In genomic region chr15:62822228-62822627, GRCh38 we compare ENCODE assay signal across 21 cellular contexts.
DNase-seq lines count a peak whose midpoint lies in the region; ATAC-seq, FAIRE-seq and TF ChIP-seq lines count a peak whose summit lies in the region.
"Had no signal": no experiment of that assay in that cellular context is flagged by ENCODE, and none has a peak within 500 bp of the region (broad histone marks: within the 10 kb centered on the region; RNA-seq: fewer than 3 reads in every experiment).

No MANE protein-coding gene starts in this region.

- no peak for TF ChIP-seq POLR2A in A549 (IDR thresholded peaks at IDR 0.05; ENCODE audit: low read length)

- CTCF ChIA-PET in A549 (lab: Yijun Ruan, JAX), result interaction anchor here (1.0 to 1.5 kb wide), 3 partner anchors 12 to 90 kb away, joined by 3 to 7 read pairs (median 3); no protein-coding TSS in a partner anchor

- H3K27me3 Mint-ChIP-seq in nephron (ENCODE audit: low read depth) (no peaks in the 10 kb centered on the region), immature natural killer cell (ENCODE audit: low read depth in 3 of 3) (peaks cover 0 to 3% (median 2%) of the 10 kb centered on the region in 3 donors)

- H3K4me1 Mint-ChIP-seq in nephron (peaks cover 39% of the 10 kb centered on the region), immature natural killer cell (no peaks in the 10 kb centered on the region)

- no peaks in the 10 kb centered on the region for H3K27me3 ChIP-seq in duodenal mucosa (ENCODE audit: control insufficient read depth in 1 of 2, insufficient read depth in 2 of 2, low read length in 2 of 2)
- no peaks in the 10 kb centered on the region for H3K27me3 ChIP-seq in liver (ENCODE audit: control insufficient read depth in 4 of 4, insufficient read depth in 4 of 4, low read length in 3 of 4)
- H3K27me3 ChIP-seq: BE2C, SJCRH30 had no signal

- no peak for FAIRE-seq in A549 (lab: Jason Lieb, UNC)
- FAIRE-seq: GM12891 had no signal

- no peak for TF ChIP-seq EP300 in A549 (IDR thresholded peaks at IDR 0.05)

- in situ Hi-C loops in GM13977 (cut with MboI; ENCODE audit: low pct_unique_long_range_greater_than_20kb, low sequenced_read_pairs, unreplicated experiment), result no loop called here

- H3K27ac ChIP-seq in A549 (peak overlapping the region; percentile 72 to 81), duodenal mucosa (ENCODE audit: low read depth, low read length) (peak overlapping the region; percentile 88), liver (ENCODE audit: low read depth in 1 of 2, low read length in 2 of 2) (peak overlapping the region; percentile 86 to 95)
- H3K27ac ChIP-seq: 22Rv1, KMS-11, PC-9, SJCRH30 had no signal

- H3K27ac Mint-ChIP-seq in nephron (peak overlapping the region; percentile 98 to 99 (median 99)), immature natural killer cell (no peak overlapping the region)
- H3K27ac Mint-ChIP-seq: CD4-positive, alpha-beta T cell had no signal

- H3K36me3 ChIP-seq in duodenal mucosa (ENCODE audit: control insufficient read depth in 1 of 2, insufficient read depth in 2 of 2, low read length in 2 of 2) (peaks cover 0 to 11% of the 10 kb centered on the region in 2 donors), liver (ENCODE audit: control insufficient read depth in 4 of 4, insufficient read depth in 3 of 4, low read depth in 1 of 4, low read length in 3 of 4) (no peaks in the 10 kb centered on the region)
- H3K36me3 ChIP-seq: SJCRH30 had no signal

- POLR2A ChIA-PET in A549 (lab: Yijun Ruan, JAX), result no interaction called here

- peak overlapping the region; percentile 54 for H3K4me2 ChIP-seq in A549
- H3K4me2 ChIP-seq: KMS-11, PC-9 had no signal

- DNase-seq in A549 (ENCODE audit: low read depth in 1 of 2, low spot score in 1 of 2) (no peak), NCI-H1105 (lab: John Stamatoyannopoulos, UW) (no peak), immature natural killer cell (no peak), NOMO-1 treated with dmso at 0.1 percent for 144 hours (lab: John Stamatoyannopoulos, UW; ENCODE audit: unreplicated experiment) (no peak), GM13977 (ENCODE audit: low spot score) (no peak)
- DNase-seq: BE2C; CD4-positive, alpha-beta T cell; DMS53; MV-4-11; NCI-H1436; NCI-H1930; NCI-H345; NCI-H526; PC-9; SJCRH30 had no signal

- H3K4me3 ChIP-seq in A549 (no peak overlapping the region), duodenal mucosa (ENCODE audit: low read depth in 1 of 2, low read length in 2 of 2) (peak overlapping the region in 1 of 2 donors; percentile 26), liver (ENCODE audit: low read depth in 1 of 3, low read length in 3 of 3) (no peak overlapping the region)
- H3K4me3 ChIP-seq: PC-9, SJCRH30 had no signal

- H3K4me3 Mint-ChIP-seq in nephron, result no peak overlapping the region
- H3K4me3 Mint-ChIP-seq in immature natural killer cell, result no peak overlapping the region
- H3K4me3 Mint-ChIP-seq: CD4-positive, alpha-beta T cell had no signal

- H3K36me3 Mint-ChIP-seq in nephron (ENCODE audit: low read depth) (peaks cover 15% of the 10 kb centered on the region), immature natural killer cell (no peaks in the 10 kb centered on the region)

- no peak for TF ChIP-seq RAD21 in A549 (conservative IDR thresholded peaks at IDR 0.05 in 1 of 2, IDR thresholded peaks at IDR 0.05 in 1 of 2)
- no peak for TF ChIP-seq RAD21 in liver (IDR thresholded peaks at IDR 0.05)

- TF ChIP-seq CTCF in A549 (IDR thresholded peaks at IDR 0.05) (no peak), liver (IDR thresholded peaks at IDR 0.05; ENCODE audit: low read depth, low read length, missing input control) (no peak), nephron (IDR thresholded peaks at IDR 0.05; ENCODE audit: unreplicated experiment in 3 of 3) (no peak), GM13977 (IDR thresholded peaks at IDR 0.05; ENCODE audit: extremely low read depth, insufficient read depth, missing control alignments) (no peak)

- ATAC-seq in A549, result no peak

- H3K9me3 Mint-ChIP-seq in nephron, result no peaks in the 10 kb centered on the region
- no peaks in the 10 kb centered on the region for H3K9me3 Mint-ChIP-seq in immature natural killer cell
- H3K9me3 Mint-ChIP-seq: CD4-positive, alpha-beta T cell had no signal

- WGBS in A549 (ENCODE audit: missing lambda C conversion rate), result 78% methylated on average over 4 of the region's 4 CpGs
- WGBS in liver, result 51% methylated on average over 4 of the region's 4 CpGs

- no peaks in the 10 kb centered on the region for H3K9me3 ChIP-seq in A549
- H3K9me3 ChIP-seq in duodenal mucosa (ENCODE audit: control insufficient read depth in 1 of 2, low read length in 2 of 2), result no peaks in the 10 kb centered on the region
- H3K9me3 ChIP-seq in liver (ENCODE audit: control insufficient read depth in 4 of 4, low read length in 3 of 4), result no peaks in the 10 kb centered on the region
- H3K9me3 ChIP-seq: BE2C, SJCRH30 had no signal

- H3K9ac ChIP-seq in duodenal mucosa (ENCODE audit: low read depth in 1 of 2, low read length in 2 of 2) (peak overlapping the region; percentile 4 to 24), liver (ENCODE audit: low read depth in 1 of 2, low read length in 2 of 2) (no peak overlapping the region)
- H3K9ac ChIP-seq: KMS-11 had no signal

- H3K4me1 ChIP-seq in A549 (peaks cover 46% of the 10 kb centered on the region), duodenal mucosa (ENCODE audit: control insufficient read depth in 1 of 2, insufficient read depth in 2 of 2, low read length in 2 of 2) (peaks cover 29 to 49% of the 10 kb centered on the region in 2 donors), liver (ENCODE audit: control insufficient read depth in 4 of 4, insufficient read depth in 4 of 4, low read length in 3 of 4) (peaks cover 5 to 21% (median 15%) of the 10 kb centered on the region in 4 donors)

TF ChIP-seq in A549, 52 proteins besides CTCF, POLR2A, EP300 and RAD21 (continues in another document):
- no peak for TF ChIP-seq SREBF2 (IDR thresholded peaks at IDR 0.05)
- TF ChIP-seq CEBPB (IDR thresholded peaks at IDR 0.05), result no peak
- TF ChIP-seq TFCP2L1 (CRISPR knock-in tag; IDR thresholded peaks at IDR 0.05), result no peak
- TF ChIP-seq HOXB5 (CRISPR knock-in tag; IDR thresholded peaks at IDR 0.05), result no peak
- TF ChIP-seq CHD2 (IDR thresholded peaks at IDR 0.05; ENCODE audit: low read length, partially characterized antibody), result no peak
- TF ChIP-seq EHMT2 (IDR thresholded peaks at IDR 0.05; ENCODE audit: low read depth), result no peak
- TF ChIP-seq BHLHE40 (IDR thresholded peaks at IDR 0.05; ENCODE audit: low read depth, low read length), result no peak
- TF ChIP-seq JUN (IDR thresholded peaks at IDR 0.05), result no peak
- no peak for TF ChIP-seq NPAS2 (CRISPR knock-in tag; IDR thresholded peaks at IDR 0.05; ENCODE audit: borderline replicate concordance)
- TF ChIP-seq HEYL (CRISPR knock-in tag; IDR thresholded peaks at IDR 0.05), result no peak
- TF ChIP-seq BCL3 (IDR thresholded peaks at IDR 0.05), result no peak
- no peak for TF ChIP-seq FOSL2 (IDR thresholded peaks at IDR 0.05)
- no peak for TF ChIP-seq FOSL2 (CRISPR knock-in tag; IDR thresholded peaks at IDR 0.05)
- no peak for TF ChIP-seq SMC3 (IDR thresholded peaks at IDR 0.05)

TF ChIP-seq in liver, 16 proteins besides CTCF, POLR2A, EP300 and RAD21 (continues in another document):
- TF ChIP-seq GABPA (IDR thresholded peaks at IDR 0.05 in 1 of 2, conservative IDR thresholded peaks at IDR 0.05 in 1 of 2) (no peak), ZBTB33 (IDR thresholded peaks at IDR 0.05) (no peak), MAX (IDR thresholded peaks at IDR 0.05) (no peak), EGR1 (IDR thresholded peaks at IDR 0.05; ENCODE audit: low read depth in 2 of 2) (no peak), YY1 (IDR thresholded peaks at IDR 0.05) (no peak), ATF3 (IDR thresholded peaks at IDR 0.05) (no peak), HNF4A (conservative IDR thresholded peaks at IDR 0.05) (no peak)

Comparison
In these comparisons a context has a peak if more than half of its experiments do, and no peak if none do; other contexts are left out.
1. H3K9ac ChIP-seq: peak in duodenal mucosa (2 of 2); none in liver (0 of 2).
2. H3K27ac Mint-ChIP-seq: peak in nephron (3 of 3); none in immature natural killer cell (0 of 6).
3. Peak in every context shown above with its lines, with median percentiles within 50 percentile points of each other: H3K27ac ChIP-seq.